In genomic region chr17:51820766-51821165, GRCh38 we compare ENCODE assay signal across 23 cellular contexts.
DNase-seq lines count a peak whose midpoint lies in the region; ATAC-seq and TF ChIP-seq lines count a peak whose summit lies in the region.
"Had no signal": no experiment of that assay in that cellular context is flagged by ENCODE, and none has a peak within 500 bp of the region (broad histone marks: within the 10 kb centered on the region; RNA-seq: fewer than 3 reads in every experiment).

No MANE protein-coding gene starts in this region.

- H3K27ac Mint-ChIP-seq in activated T-cell treated with anti-CD3 and anti-CD28 coated beads, Interleukin-2, amount 50 U/mL, for 24 hours = peak overlapping the region; percentile 16
- peak overlapping the region; percentile 70 for H3K27ac Mint-ChIP-seq in activated T-helper 17 cell treated with anti-CD3 and anti-CD28 coated beads, Interleukin-2, amount 50 U/mL, for 72 hours
- H3K27ac Mint-ChIP-seq in stimulated activated naive B cell treated with anti-CD40 and anti-IgM and Interleukin-4, amounts not matched to agents 10 μg/mL and 1 μg/mL and 100 μg/mL, for 72 hours = no peak overlapping the region
- H3K27ac Mint-ChIP-seq: CD14-positive monocyte; CD4-positive, alpha-beta T cell had no signal

- no peaks in the 10 kb centered on the region for H3K9me3 ChIP-seq in PC-3 (ENCODE audit: low read length)
- H3K9me3 ChIP-seq: A549; BE2C; BLaER1 treated with 17β-estradiol and CSF1 and Interleukin-3, amounts not matched to agents 10 nM and 100 nM had no signal

- H3K27me3 ChIP-seq in PC-3 (ENCODE audit: low read length) = no peaks in the 10 kb centered on the region
- H3K27me3 ChIP-seq: BE2C; BLaER1 treated with 17β-estradiol and CSF1 and Interleukin-3, amounts not matched to agents 10 nM and 100 nM had no signal

- H3K9ac ChIP-seq in PC-3 (ENCODE audit: low read length) = peak overlapping the region; percentile 76
- H3K9ac ChIP-seq: BLaER1 treated with 17β-estradiol and CSF1 and Interleukin-3, amounts not matched to agents 10 nM and 100 nM; GM23248 had no signal

- BruUV-seq in PC-3 (replicated peaks; lab: Mats Ljungman, UMichigan) = no TSS peak

- DNase-seq in activated T-cell treated with anti-CD3 and anti-CD28 coated beads, Interleukin-2, amount 50 U/mL, for 24 hours = no peak
- DNase-seq in activated T-cell treated with anti-CD3 and anti-CD28 coated beads, Interleukin-2, amount 50 U/mL, for 4 hours = no peak
- no peak for DNase-seq in PC-3
- no peak for DNase-seq in stimulated activated naive B cell treated with anti-CD40 and anti-IgM and Interleukin-4, amounts not matched to agents 10 μg/mL and 1 μg/mL and 100 μg/mL, for 72 hours
- DNase-seq: 8988T; ACHN; AML-193; BE2C; CD4-positive, alpha-beta T cell; CD8-positive, alpha-beta memory T cell; DMS 273 treated with DMSO at 0.1 percent for 48 hours; DMS79; EL; GDM1; GM23248; H7 had no signal

- no peak overlapping the region for H3K4me2 ChIP-seq in PC-3 (ENCODE audit: low read length)
- H3K4me2 ChIP-seq: A549; BLaER1 treated with 17β-estradiol and CSF1 and Interleukin-3, amounts not matched to agents 10 nM and 100 nM had no signal

- no peaks in the 10 kb centered on the region for H3K36me3 ChIP-seq in PC-3 (ENCODE audit: low read depth, low read length)
- H3K36me3 ChIP-seq: BE2C; BLaER1 treated with 17β-estradiol and CSF1 and Interleukin-3, amounts not matched to agents 10 nM and 100 nM had no signal

- H3K79me2 ChIP-seq in PC-3 (ENCODE audit: low read length) = no peaks in the 10 kb centered on the region

- no peak for TF ChIP-seq CTCF in PC-3 (conservative IDR thresholded peaks at IDR 0.05; ENCODE audit: low read depth, low read length)

- no peaks in the 10 kb centered on the region for H3K9me2 ChIP-seq in PC-3 (replicated peaks; ENCODE audit: low read length)

- H3K4me1 ChIP-seq in PC-3 (ENCODE audit: insufficient read depth, low read length) = peaks cover 40% of the 10 kb centered on the region
- H3K4me1 ChIP-seq: A549 had no signal

- H2AFZ ChIP-seq in PC-3 (ENCODE audit: low read length) = no peak overlapping the region
- H2AFZ ChIP-seq: GM23248 had no signal

- peaks cover 10% of the 10 kb centered on the region for H3K27me3 Mint-ChIP-seq in activated T-cell treated with anti-CD3 and anti-CD28 coated beads, Interleukin-2, amount 50 U/mL, for 24 hours
- H3K27me3 Mint-ChIP-seq in activated T-cell treated with anti-CD3 and anti-CD28 coated beads, Interleukin-2, amount 50 U/mL, for 4 hours (ENCODE audit: low read depth) = no peaks in the 10 kb centered on the region
- H3K27me3 Mint-ChIP-seq in activated T-helper 17 cell treated with anti-CD3 and anti-CD28 coated beads, Interleukin-2, amount 50 U/mL, for 72 hours = peaks cover 10% of the 10 kb centered on the region
- peaks cover 0 to 11% of the 10 kb centered on the region in 2 donors for H3K27me3 Mint-ChIP-seq in stimulated activated naive B cell treated with anti-CD40 and anti-IgM and Interleukin-4, amounts not matched to agents 10 μg/mL and 1 μg/mL and 100 μg/mL, for 72 hours

- no peak overlapping the region for H3K4me3 Mint-ChIP-seq in activated T-cell treated with anti-CD3 and anti-CD28 coated beads, Interleukin-2, amount 50 U/mL, for 24 hours
- H3K4me3 Mint-ChIP-seq in activated T-cell treated with anti-CD3 and anti-CD28 coated beads, Interleukin-2, amount 50 U/mL, for 4 hours = no peak overlapping the region
- no peak overlapping the region for H3K4me3 Mint-ChIP-seq in activated T-helper 17 cell treated with anti-CD3 and anti-CD28 coated beads, Interleukin-2, amount 50 U/mL, for 72 hours
- no peak overlapping the region for H3K4me3 Mint-ChIP-seq in stimulated activated naive B cell treated with anti-CD40 and anti-IgM and Interleukin-4, amounts not matched to agents 10 μg/mL and 1 μg/mL and 100 μg/mL, for 72 hours
- H3K4me3 Mint-ChIP-seq: CD14-positive monocyte; CD4-positive, alpha-beta T cell; CD8-positive, alpha-beta memory T cell had no signal

- H3K36me3 Mint-ChIP-seq in activated T-cell treated with anti-CD3 and anti-CD28 coated beads, Interleukin-2, amount 50 U/mL, for 24 hours (ENCODE audit: low read depth) = no peaks in the 10 kb centered on the region
- H3K36me3 Mint-ChIP-seq in activated T-cell treated with anti-CD3 and anti-CD28 coated beads, Interleukin-2, amount 50 U/mL, for 4 hours (ENCODE audit: insufficient read depth) = no peaks in the 10 kb centered on the region
- H3K36me3 Mint-ChIP-seq in activated T-helper 17 cell treated with anti-CD3 and anti-CD28 coated beads, Interleukin-2, amount 50 U/mL, for 72 hours (ENCODE audit: low read depth) = no peaks in the 10 kb centered on the region
- no peaks in the 10 kb centered on the region for H3K36me3 Mint-ChIP-seq in stimulated activated naive B cell treated with anti-CD40 and anti-IgM and Interleukin-4, amounts not matched to agents 10 μg/mL and 1 μg/mL and 100 μg/mL, for 72 hours
- H3K36me3 Mint-ChIP-seq: CD14-positive monocyte; CD8-positive, alpha-beta memory T cell had no signal

- H3K4me3 ChIP-seq in PC-3 (ENCODE audit: low read length) = no peak overlapping the region
- H3K4me3 ChIP-seq: A549; BLaER1 treated with 17β-estradiol and CSF1 and Interleukin-3, amounts not matched to agents 10 nM and 100 nM; GM12878; GM23248 had no signal

- intact Hi-C loops in PC-3 (cut with micrococcal nuclease) = no loop called here

- CTCF ChIA-PET in PC-3 (lab: Charles Lee) = no interaction called here

- ATAC-seq in activated T-cell treated with anti-CD3 and anti-CD28 coated beads, Interleukin-2, amount 50 U/mL, for 4 hours = no peak
- ATAC-seq in PC-3 (no peak), HG02571 (IDR thresholded peaks at IDR 0.05; ENCODE audit: unreplicated experiment) (no peak)
- ATAC-seq in activated T-helper 17 cell treated with anti-CD3 and anti-CD28 coated beads, Interleukin-2, amount 50 U/mL, for 72 hours (replicated peaks) = no peak
- ATAC-seq in stimulated activated naive B cell treated with anti-CD40 and anti-IgM and Interleukin-4, amounts not matched to agents 10 μg/mL and 1 μg/mL and 100 μg/mL, for 72 hours (replicated peaks) = no peak
- ATAC-seq: A549, GM12878, HCT116 had no signal

- no peaks in the 10 kb centered on the region for H4K20me1 ChIP-seq in PC-3 (ENCODE audit: low read length)
- H4K20me1 ChIP-seq: BLaER1 treated with 17β-estradiol and CSF1 and Interleukin-3, amounts not matched to agents 10 nM and 100 nM had no signal

- no peaks in the 10 kb centered on the region for H3K9me3 Mint-ChIP-seq in activated T-cell treated with anti-CD3 and anti-CD28 coated beads, Interleukin-2, amount 50 U/mL, for 24 hours
- no peaks in the 10 kb centered on the region for H3K9me3 Mint-ChIP-seq in activated T-cell treated with anti-CD3 and anti-CD28 coated beads, Interleukin-2, amount 50 U/mL, for 4 hours
- H3K9me3 Mint-ChIP-seq in activated T-helper 17 cell treated with anti-CD3 and anti-CD28 coated beads, Interleukin-2, amount 50 U/mL, for 72 hours = no peaks in the 10 kb centered on the region
- peaks cover 0 to 1% of the 10 kb centered on the region in 2 donors for H3K9me3 Mint-ChIP-seq in stimulated activated naive B cell treated with anti-CD40 and anti-IgM and Interleukin-4, amounts not matched to agents 10 μg/mL and 1 μg/mL and 100 μg/mL, for 72 hours
- H3K9me3 Mint-ChIP-seq: CD4-positive, alpha-beta T cell had no signal

- POLR2A ChIA-PET in PC-3 (lab: Charles Lee; ENCODE audit: unreplicated experiment) = no interaction called here

- peak overlapping the region; percentile 96 for H3K27ac ChIP-seq in PC-3 (ENCODE audit: low read length)
- H3K27ac ChIP-seq: A549; BLaER1 treated with 17β-estradiol and CSF1 and Interleukin-3, amounts not matched to agents 10 nM and 100 nM; GM23248 had no signal

- H3K4me1 Mint-ChIP-seq in activated T-cell treated with anti-CD3 and anti-CD28 coated beads, Interleukin-2, amount 50 U/mL, for 24 hours (ENCODE audit: low read depth) = peaks cover 6% of the 10 kb centered on the region
- peaks cover 2% of the 10 kb centered on the region for H3K4me1 Mint-ChIP-seq in activated T-cell treated with anti-CD3 and anti-CD28 coated beads, Interleukin-2, amount 50 U/mL, for 4 hours (ENCODE audit: low read depth)
- peaks cover 10% of the 10 kb centered on the region for H3K4me1 Mint-ChIP-seq in activated T-helper 17 cell treated with anti-CD3 and anti-CD28 coated beads, Interleukin-2, amount 50 U/mL, for 72 hours
- no peaks in the 10 kb centered on the region for H3K4me1 Mint-ChIP-seq in stimulated activated naive B cell treated with anti-CD40 and anti-IgM and Interleukin-4, amounts not matched to agents 10 μg/mL and 1 μg/mL and 100 μg/mL, for 72 hours
- H3K4me1 Mint-ChIP-seq: CD14-positive monocyte; CD8-positive, alpha-beta memory T cell had no signal

- no peaks in the 10 kb centered on the region for H3F3A ChIP-seq in PC-3 (ENCODE audit: low read length, unreplicated experiment)
